ENCODE assay signal across 10 cellular contexts in the genomic region with DNA sequence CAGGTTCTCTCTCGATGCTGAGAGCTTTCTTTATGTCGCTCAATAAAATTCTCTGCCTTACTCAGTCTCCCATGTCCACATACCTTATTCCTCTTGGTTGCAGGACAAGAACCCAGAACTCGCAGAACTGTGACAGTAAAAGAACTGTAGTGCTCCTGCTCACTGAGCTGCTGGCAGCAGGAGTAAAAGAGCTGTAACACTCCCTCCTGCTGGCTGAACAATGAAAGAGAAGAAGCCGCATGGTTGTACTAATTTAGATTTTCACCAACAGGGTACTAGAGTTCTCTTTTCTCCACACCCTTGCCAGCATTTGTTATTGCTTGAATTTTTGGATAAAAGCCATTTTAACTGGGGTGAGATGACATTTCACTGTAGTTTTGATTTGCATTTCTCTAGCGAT.
DNase-seq lines count a peak whose midpoint lies in the region; TF ChIP-seq lines count a peak whose summit lies in the region.
"Had no signal": no experiment of that assay in that cellular context is flagged by ENCODE, and none has a peak within 500 bp of the region (broad histone marks: within the 10 kb centered on the region; RNA-seq: fewer than 3 reads in every experiment).

No MANE protein-coding gene starts in this region.

- no peak overlapping the region for H3K4me3 ChIP-seq in AG09309 (ENCODE audit: control insufficient read depth, low read depth, low read length)
- H3K4me3 ChIP-seq in SJCRH30 = no peak overlapping the region
- H3K4me3 ChIP-seq in hepatocyte = no peak overlapping the region

- peaks cover 8% of the 10 kb centered on the region for H3K4me1 ChIP-seq in SJCRH30
- no peaks in the 10 kb centered on the region for H3K4me1 ChIP-seq in hepatocyte (ENCODE audit: insufficient read depth)

- H3K4me2 ChIP-seq in hepatocyte = no peak overlapping the region

- no peak overlapping the region for H2AFZ ChIP-seq in hepatocyte

- H3K9me2 ChIP-seq in hepatocyte (replicated peaks; ENCODE audit: insufficient read depth) = no peaks in the 10 kb centered on the region

- peak; percentile 61 for TF ChIP-seq CTCF in AG09309 (IDR thresholded peaks at IDR 0.05; ENCODE audit: control insufficient read depth, insufficient read depth, low read depth, low read length, missing control alignments)
- TF ChIP-seq CTCF in hepatocyte (IDR thresholded peaks at IDR 0.05; ENCODE audit: poor library complexity) = peak; percentile 51

- no peaks in the 10 kb centered on the region for H4K20me1 ChIP-seq in hepatocyte (ENCODE audit: insufficient read depth, poor library complexity, severe bottlenecking)

- H3K27ac ChIP-seq in SJCRH30 (no peak overlapping the region), hepatocyte (no peak overlapping the region)

- DNase-seq in AG09309 (ENCODE audit: low read depth) = peak; percentile 38
- peak; percentile 55 for DNase-seq in HCEC 1CT
- DNase-seq in SJCRH30 = peak; percentile 1 to 30
- peak; percentile 28 for DNase-seq in hepatocyte (ENCODE audit: low spot score)
- no peak for DNase-seq in NCI-H146 (lab: John Stamatoyannopoulos, UW)
- DNase-seq in GOT3 (lab: John Stamatoyannopoulos, UW) = no peak
- no peak for DNase-seq in activated CD8-positive, alpha-beta memory T cell treated with anti-CD3 and anti-CD28 coated beads for 24 hours
- no peak for DNase-seq in COR-L47 (lab: John Stamatoyannopoulos, UW)
- DNase-seq: activated naive CD4-positive, alpha-beta T cell treated with anti-CD3 and anti-CD28 coated beads, Interleukin-2, amount 50 U/mL, for 16 hours; T-helper 1 cell had no signal

- H3K36me3 ChIP-seq in SJCRH30 = no peaks in the 10 kb centered on the region
- no peaks in the 10 kb centered on the region for H3K36me3 ChIP-seq in hepatocyte (replicated peaks; ENCODE audit: insufficient read depth, low read depth)

- no peaks in the 10 kb centered on the region for H3K79me2 ChIP-seq in hepatocyte

- H3K27me3 ChIP-seq in SJCRH30 = no peaks in the 10 kb centered on the region
- H3K27me3 ChIP-seq in hepatocyte = no peaks in the 10 kb centered on the region

- H3K9me3 ChIP-seq in SJCRH30 (replicated peaks) = no peaks in the 10 kb centered on the region
- H3K9me3 ChIP-seq in hepatocyte (ENCODE audit: low read depth) = no peaks in the 10 kb centered on the region

- 88% methylated on average over 5 of the region's 5 CpGs for WGBS in hepatocyte (ENCODE audit: low lambda C conversion rate, missing lambda C conversion rate)

Comparison
In these comparisons a context has a peak if more than half of its experiments do, and no peak if none do; other contexts are left out.
1. DNase-seq: peak in AG09309 (single experiment), HCEC 1CT (single experiment), SJCRH30 (2 of 2) and hepatocyte (single experiment); none in NCI-H146 (single experiment), GOT3 (single experiment), activated CD8-positive, alpha-beta memory T cell treated with anti-CD3 and anti-CD28 coated beads for 24 hours (single experiment) and COR-L47 (single experiment).